9 cellular contexts compared by ENCODE assay signal in genomic region chr5:151085517-151086031, GRCh38. TPM values are rescaled to one million over a fixed set of nuclear protein-coding genes. Genes with fewer than 3 reads are reported as not detected.
DNase-seq lines count a peak whose midpoint lies in the region; ATAC-seq and TF ChIP-seq lines count a peak whose summit lies in the region.
"Had no signal": no experiment of that assay in that cellular context is flagged by ENCODE, and none has a peak within 500 bp of the region (broad histone marks: within the 10 kb centered on the region; RNA-seq: fewer than 3 reads in every experiment).

No MANE protein-coding gene starts in this region.

- no peaks in the 10 kb centered on the region for H4K20me1 ChIP-seq in Karpas-422 (ENCODE audit: insufficient read depth, low read depth, low read length)

- H3K9me3 ChIP-seq in transverse colon = no peaks in the 10 kb centered on the region
- no peaks in the 10 kb centered on the region for H3K9me3 ChIP-seq in Karpas-422 (ENCODE audit: low read length)

- H3K36me3 ChIP-seq in transverse colon (no peaks in the 10 kb centered on the region), Karpas-422 (ENCODE audit: insufficient read depth, low read length) (no peaks in the 10 kb centered on the region)

- intact Hi-C loops in transverse colon (cut with DNase I; ENCODE audit: low total_unique reads) = no loop called here

- no peak overlapping the region for H3K9ac ChIP-seq in Karpas-422 (ENCODE audit: low read length)

- peak; percentile 28 for DNase-seq in stimulated activated CD4-positive, alpha-beta T cell treated with anti-CD3 and anti-CD28 coated beads, Interleukin-12 subunit alpha, Interleukin-12 subunit beta, amount 100 ng/mL, for 4 hours
- no peak for DNase-seq in stimulated activated CD4-positive, alpha-beta T cell treated with anti-CD3 and anti-CD28 coated beads, Interleukin-2, amount 100 ng/mL, for 48 hours
- DNase-seq in activated naive CD4-positive, alpha-beta T cell treated with anti-CD3 and anti-CD28 coated beads, Interleukin-2, amount 50 U/mL, for 72 hours (ENCODE audit: low spot score in 2 of 2) = no peak
- peak; percentile 18 for DNase-seq in left kidney (ENCODE audit: low read depth, low spot score)
- peak; percentile 77 for DNase-seq in transverse colon
- no peak for DNase-seq in ACHN
- DNase-seq in Karpas-422 = no peak
- DNase-seq in GM19238 (ENCODE audit: insufficient read length, low spot score) = no peak
- DNase-seq: DND-41 had no signal

- H3K36me3 Mint-ChIP-seq in activated naive CD4-positive, alpha-beta T cell treated with anti-CD3 and anti-CD28 coated beads, Interleukin-2, amount 50 U/mL, for 72 hours = peaks cover 12 to 15% of the 10 kb centered on the region in 2 donors

- no peaks in the 10 kb centered on the region for H3K9me2 ChIP-seq in Karpas-422 (replicated peaks; ENCODE audit: insufficient read depth, low read length)

- ATAC-seq in activated naive CD4-positive, alpha-beta T cell treated with anti-CD3 and anti-CD28 coated beads, Interleukin-2, amount 50 U/mL, for 72 hours = no peak

- H2AFZ ChIP-seq in Karpas-422 (ENCODE audit: low read length) = no peak overlapping the region

- H3K9me3 Mint-ChIP-seq in activated naive CD4-positive, alpha-beta T cell treated with anti-CD3 and anti-CD28 coated beads, Interleukin-2, amount 50 U/mL, for 72 hours = no peaks in the 10 kb centered on the region

- H3K27ac ChIP-seq in transverse colon (peak overlapping the region; percentile 97 to 99 (median 98)), Karpas-422 (ENCODE audit: low read length) (no peak overlapping the region)

- peak overlapping the region in 1 of 4 donors; percentile 0 for H3K4me3 ChIP-seq in transverse colon
- H3K4me3 ChIP-seq in Karpas-422 (ENCODE audit: low read length) = no peak overlapping the region

- H3K4me2 ChIP-seq in Karpas-422 (ENCODE audit: low read depth, low read length, poor library complexity, severe bottlenecking) = no peak overlapping the region

- TF ChIP-seq EP300 in transverse colon (IDR thresholded peaks at IDR 0.05; ENCODE audit: low read depth) = no peak

- H3K79me2 ChIP-seq in Karpas-422 (ENCODE audit: low read length) = peaks cover 8% of the 10 kb centered on the region; the same call in 1 of the 2 replicates

- WGBS in transverse colon (ENCODE audit: low coverage in 1 of 2), 2 donors = 16 to 20% methylated on average over 3 to 9 of the region's 9 CpGs

- no peak for TF ChIP-seq CTCF in transverse colon (IDR thresholded peaks at IDR 0.05)

- in situ Hi-C loops in transverse colon (cut with MboI; ENCODE audit: low pct_ligation_motif_present in 1 of 4, low pct_unique_long_range_greater_than_20kb in 1 of 4, low sequenced_read_pairs in 3 of 4) = no loop called here
- in situ Hi-C loops in ACHN (cut with HindIII; ENCODE audit: low pct_ligation_motif_present, low pct_unique_long_range_greater_than_20kb, low sequenced_read_pairs) = no loop called here

- H3K4me1 ChIP-seq in transverse colon = peaks cover 35 to 60% (median 52%) of the 10 kb centered on the region in 4 donors
- H3K4me1 ChIP-seq in Karpas-422 (ENCODE audit: low read length) = peaks cover 32% of the 10 kb centered on the region

- peak overlapping the region; percentile 18 to 90 for H3K27ac Mint-ChIP-seq in activated naive CD4-positive, alpha-beta T cell treated with anti-CD3 and anti-CD28 coated beads, Interleukin-2, amount 50 U/mL, for 72 hours

- no peaks in the 10 kb centered on the region for H3K27me3 ChIP-seq in transverse colon
- H3K27me3 ChIP-seq in Karpas-422 (ENCODE audit: low read length) = no peaks in the 10 kb centered on the region

- peak; percentile 33 for TF ChIP-seq POLR2A in transverse colon (IDR thresholded peaks at IDR 0.05)

RNA-seq across cellular contexts. Expression of gene TNIP1, which starts 4.7 kb away (rescaled TPM):
- total RNA-seq in activated naive CD4-positive, alpha-beta T cell treated with anti-CD3 and anti-CD28 coated beads, Interleukin-2, amount 50 U/mL, for 72 hours = 100 to 1,000 TPM; 221 to 276 TPM
- total RNA-seq in transverse colon = 100 to 1,000 TPM in 3 of 4 donors, 10 to 100 TPM in 1; 63.9 to 296 (median 223) TPM
- 106 and 205 TPM in 2 replicates for total RNA-seq in Karpas-422 (2014; rRNA removed; shearing (Covaris generic); ENCODE audit: low replicate concordance)

Comparison
In these comparisons a context has a peak if more than half of its experiments do, and no peak if none do; other contexts are left out.
1. DNase-seq: peak in stimulated activated CD4-positive, alpha-beta T cell treated with anti-CD3 and anti-CD28 coated beads, Interleukin-12 subunit alpha, Interleukin-12 subunit beta, amount 100 ng/mL, for 4 hours (single experiment), left kidney (single experiment) and transverse colon (single experiment); none in stimulated activated CD4-positive, alpha-beta T cell treated with anti-CD3 and anti-CD28 coated beads, Interleukin-2, amount 100 ng/mL, for 48 hours (0 of 2), activated naive CD4-positive, alpha-beta T cell treated with anti-CD3 and anti-CD28 coated beads, Interleukin-2, amount 50 U/mL, for 72 hours (0 of 2), ACHN (single experiment), Karpas-422 (single experiment) and GM19238 (single experiment).